In genomic region chr16:30406911-30407793, GRCh38 we compare ENCODE assay signal across 1 cellular context.
TF ChIP-seq lines count a peak whose summit lies in the region.

ZNF771 (plus strand) TSS chr16:30407606; CDS start chr16:30408054, 448 bp downstream.

TF ChIP-seq in HepG2, 621 proteins besides CTCF, POLR2A, EP300 and RAD21 (continued from another document and continues in another):
- TF ChIP-seq ZNF746 (CRISPR knock-in tag; IDR thresholded peaks at IDR 0.05): peak; percentile 68; the same call in 1 of the 2 replicates
- TF ChIP-seq KLF13 (CRISPR knock-in tag; IDR thresholded peaks at IDR 0.05): peak; percentile 52; the same call in 1 of the 2 replicates
- TF ChIP-seq ZNF280D (CRISPR knock-in tag; IDR thresholded peaks at IDR 0.05): peak; percentile 84; the same call in 1 of the 2 replicates
- peak; percentile 63; the same call in 1 of the 2 replicates for TF ChIP-seq ZSCAN22 (CRISPR knock-in tag; IDR thresholded peaks at IDR 0.05)
- peak; percentile 85 for TF ChIP-seq DRAP1 (CRISPR knock-in tag; IDR thresholded peaks at IDR 0.05)
- TF ChIP-seq ZBTB43 (CRISPR knock-in tag; conservative IDR thresholded peaks at IDR 0.05): peak; percentile 42; the same call in 1 of the 2 replicates
- TF ChIP-seq ZNF7 (CRISPR knock-in tag; IDR thresholded peaks at IDR 0.05): no peak
- no peak; the same call in 1 of the 2 replicates for TF ChIP-seq RFX5 (IDR thresholded peaks at IDR 0.05; ENCODE audit: low read depth, low read length)
- TF ChIP-seq CEBPB (IDR thresholded peaks at IDR 0.05; ENCODE audit: borderline replicate concordance, low read depth, low read length): no peak
- TF ChIP-seq NFIC (IDR thresholded peaks at IDR 0.05; ENCODE audit: low read length): no peak
- TF ChIP-seq THAP8 (CRISPR knock-in tag; IDR thresholded peaks at IDR 0.05; ENCODE audit: borderline replicate concordance): 0 out of 2 replicates have a peak, but pooled peaks have one; percentile 79
- 0 out of 2 replicates have a peak, but pooled peaks have one; percentile 47 for TF ChIP-seq ZSCAN25 (CRISPR knock-in tag; IDR thresholded peaks at IDR 0.05)
- no peak for TF ChIP-seq ZNF10 (CRISPR knock-in tag; IDR thresholded peaks at IDR 0.05; ENCODE audit: borderline replicate concordance, low read depth)
- TF ChIP-seq HMGXB3 (CRISPR knock-in tag; IDR thresholded peaks at IDR 0.05; ENCODE audit: borderline replicate concordance): peak; percentile 60; the same call in 1 of the 2 replicates
- TF ChIP-seq ZNF317 (CRISPR knock-in tag; IDR thresholded peaks at IDR 0.05): peak; percentile 82
- no peak for TF ChIP-seq RORA (CRISPR knock-in tag; IDR thresholded peaks at IDR 0.05)
- TF ChIP-seq ZNF382 (CRISPR knock-in tag; IDR thresholded peaks at IDR 0.05; ENCODE audit: borderline replicate concordance): no peak
- TF ChIP-seq ZNF441 (CRISPR knock-in tag; IDR thresholded peaks at IDR 0.05; ENCODE audit: borderline replicate concordance): peak; percentile 28; the same call in 1 of the 2 replicates
- TF ChIP-seq ZNF75D (CRISPR knock-in tag; IDR thresholded peaks at IDR 0.05; ENCODE audit: borderline replicate concordance): no peak
- peak; percentile 85 for TF ChIP-seq AGO1 (IDR thresholded peaks at IDR 0.05; ENCODE audit: low read depth, low read length, poor library complexity, severe bottlenecking)
- no peak for TF ChIP-seq SKIL (CRISPR knock-in tag; IDR thresholded peaks at IDR 0.05; ENCODE audit: borderline replicate concordance)
- 0 out of 2 replicates have a peak, but pooled peaks have one; percentile 64 for TF ChIP-seq GPN1 (CRISPR knock-in tag; IDR thresholded peaks at IDR 0.05; ENCODE audit: borderline replicate concordance)
- TF ChIP-seq BCLAF1 (IDR thresholded peaks at IDR 0.05): no peak
- TF ChIP-seq ATM (IDR thresholded peaks at IDR 0.05; ENCODE audit: borderline replicate concordance): no peak
- no peak for TF ChIP-seq GLMP (CRISPR knock-in tag; IDR thresholded peaks at IDR 0.05; ENCODE audit: borderline replicate concordance)
- TF ChIP-seq E2F5 (CRISPR knock-in tag; conservative IDR thresholded peaks at IDR 0.05): 0 out of 2 replicates have a peak, but pooled peaks have one; percentile 12
- TF ChIP-seq PPARG (CRISPR knock-in tag; conservative IDR thresholded peaks at IDR 0.05): 0 out of 2 replicates have a peak, but pooled peaks have one; percentile 43
- 0 out of 2 replicates have a peak, but pooled peaks have one; percentile 20 for TF ChIP-seq CREBL2 (CRISPR knock-in tag; IDR thresholded peaks at IDR 0.05; ENCODE audit: borderline replicate concordance)
- TF ChIP-seq ZNF446 (CRISPR knock-in tag; IDR thresholded peaks at IDR 0.05): no peak; the same call in 1 of the 2 replicates
- peak; percentile 95 for TF ChIP-seq ZNF574 (CRISPR knock-in tag; IDR thresholded peaks at IDR 0.05)
- peak; percentile 57; the same call in 1 of the 2 replicates for TF ChIP-seq NKX3-1 (CRISPR knock-in tag; IDR thresholded peaks at IDR 0.05)
- no peak for TF ChIP-seq ZKSCAN1 (IDR thresholded peaks at IDR 0.05; ENCODE audit: low read length)
- 0 out of 2 replicates have a peak, but pooled peaks have one; percentile 92 for TF ChIP-seq ATF5 (CRISPR knock-in tag; IDR thresholded peaks at IDR 0.05; ENCODE audit: low read depth)
- TF ChIP-seq NAIF1 (CRISPR knock-in tag; IDR thresholded peaks at IDR 0.05; ENCODE audit: borderline replicate concordance): no peak; the same call in 1 of the 2 replicates
